8 cellular contexts compared by ENCODE assay signal in the genomic region with DNA sequence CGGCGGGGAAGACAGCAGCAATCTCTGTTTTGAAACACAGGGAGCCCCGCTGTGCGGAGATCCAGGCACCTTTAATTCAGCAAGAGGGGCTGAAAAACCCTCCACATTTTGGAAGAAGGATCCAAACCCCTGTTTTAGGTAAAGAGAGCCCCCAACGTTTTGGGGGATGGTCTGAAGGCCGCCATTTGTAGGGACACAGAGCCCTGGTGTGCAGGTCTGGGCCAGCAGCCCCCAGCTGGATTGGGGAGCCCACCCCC. TPM values are rescaled to one million over a fixed set of nuclear protein-coding genes. Genes with fewer than 3 reads are reported as not detected.
DNase-seq lines count a peak whose midpoint lies in the region; ATAC-seq and TF ChIP-seq lines count a peak whose summit lies in the region.

No MANE protein-coding gene starts in this region.

- no peak for DNase-seq in cardiac fibroblast (ENCODE audit: low read depth in 2 of 2)
- no peak for DNase-seq in GF-D8 (lab: John Stamatoyannopoulos, UW)
- DNase-seq in GM19240 (ENCODE audit: insufficient read length, low spot score), result no peak

- ATAC-seq in GM19463 (IDR thresholded peaks at IDR 0.05; ENCODE audit: unreplicated experiment), result no peak
- no peak for ATAC-seq in HG03571 (IDR thresholded peaks at IDR 0.05; ENCODE audit: unreplicated experiment)

- 25% methylated on average over 6 of the region's 6 CpGs for WGBS in HUES64

- H3K9ac ChIP-seq in HUES64 (ENCODE audit: low read depth, low read length) (peak overlapping the region; percentile 37; the same call in 1 of the 2 replicates), muscle layer of colon (ENCODE audit: low read length) (peak overlapping the region; percentile 75)

- H3K9me3 ChIP-seq in HUES64 (ENCODE audit: insufficient read depth, low read depth, low read length) (no peaks in the 10 kb centered on the region), muscle layer of colon (ENCODE audit: low read length) (no peaks in the 10 kb centered on the region)

- no peak for TF ChIP-seq CTCF in 22Rv1 (IDR thresholded peaks at IDR 0.05)
- peak; percentile 1 for TF ChIP-seq CTCF in cardiac fibroblast (IDR thresholded peaks at IDR 0.05; ENCODE audit: low read depth, low read length)

- H3K4me1 ChIP-seq in HUES64 (ENCODE audit: insufficient read depth, low read length), result peaks cover 16% of the 10 kb centered on the region
- H3K4me1 ChIP-seq in muscle layer of colon (ENCODE audit: insufficient read depth, low read length), result peaks cover 30% of the 10 kb centered on the region

- H3K27me3 ChIP-seq in HUES64 (ENCODE audit: insufficient read depth, low read length) (no peaks in the 10 kb centered on the region), muscle layer of colon (ENCODE audit: control insufficient read depth in 1 of 2, insufficient read depth in 2 of 2, low read length in 2 of 2) (no peaks in the 10 kb centered on the region)

- H3K36me3 ChIP-seq in HUES64 (ENCODE audit: insufficient read depth, low read length) (0 out of 2 replicates have a peak, but pooled peaks cover 4% of the 10 kb centered on the region), muscle layer of colon (ENCODE audit: insufficient read depth, low read length) (no peaks in the 10 kb centered on the region)

- H3K4me3 ChIP-seq in HUES64 (ENCODE audit: low read length), result peak overlapping the region; percentile 65
- H3K4me3 ChIP-seq in cardiac fibroblast (replicated peaks in 1 of 2; ENCODE audit: low read depth in 2 of 2, low read length in 2 of 2), result peak overlapping the region; percentile 59 to 77
- peak overlapping the region in 1 of 2 donors; percentile 89 for H3K4me3 ChIP-seq in muscle layer of colon (ENCODE audit: low read depth in 1 of 2, low read length in 2 of 2)

- peak overlapping the region; percentile 95 for H3K27ac ChIP-seq in 22Rv1
- peak overlapping the region; percentile 71; the same call in 1 of the 2 replicates for H3K27ac ChIP-seq in HUES64 (ENCODE audit: low read depth, low read length)
- H3K27ac ChIP-seq in muscle layer of colon (ENCODE audit: low read depth, low read length), result peak overlapping the region; percentile 99

RNA-seq across cellular contexts. Expression of a gene that starts 3.5 kb away (rescaled TPM):
- 23.3 TPM for polyA plus RNA-seq in HUES64 (2013, experiment 1 of 2)
- polyA plus RNA-seq in HUES64 (2013, experiment 2 of 2), result 23.0 TPM

RNA-seq across cellular contexts. Expression of a gene that starts 12.5 kb away (rescaled TPM):
- polyA plus RNA-seq in HUES64 (2013, experiment 1 of 2), result 2.4 TPM
- 3.6 TPM for polyA plus RNA-seq in HUES64 (2013, experiment 2 of 2)

RNA-seq across cellular contexts. Expression of a gene that starts 22.8 kb away (rescaled TPM):
- 317 TPM for polyA plus RNA-seq in HUES64 (2013, experiment 1 of 2)
- polyA plus RNA-seq in HUES64 (2013, experiment 2 of 2), result 333 TPM

RNA-seq across cellular contexts. Expression of a gene that starts 23.0 kb away (rescaled TPM):
- 8.9 TPM for polyA plus RNA-seq in HUES64 (2013, experiment 1 of 2)
- 15.8 TPM for polyA plus RNA-seq in HUES64 (2013, experiment 2 of 2)

RNA-seq across cellular contexts. Expression of a gene that starts 27.2 kb away (rescaled TPM):
- polyA plus RNA-seq in HUES64 (2013, experiment 1 of 2), result 0.55 TPM
- 1.1 TPM for polyA plus RNA-seq in HUES64 (2013, experiment 2 of 2)
